ENCODE assay signal across 8 cellular contexts in genomic region chr12:2691340-2692111, GRCh38.
A peak's percentile ranks its signal among the peaks of the same experiment; 100 is the strongest.
DNase-seq lines count a peak whose midpoint lies in the region; ATAC-seq and TF ChIP-seq lines count a peak whose summit lies in the region.

No MANE protein-coding gene starts in this region.

- WGBS in prostate gland = 24% methylated on average over 61 of the region's 63 CpGs
- WGBS in aorta, 2 donors = 72 to 76% methylated on average over 54 to 63 of the region's 63 CpGs

- CTCF ChIA-PET in CD4-positive, alpha-beta memory T cell (lab: Charles Lee; ENCODE audit: partially characterized antibody) = interaction anchor here (0.6 to 3.4 kb wide), 8 partner anchors 8 to 657 kb away, joined by 3 to 33 read pairs (median 6); no protein-coding TSS in a partner anchor

- no peaks in the 10 kb centered on the region for H3K9me3 Mint-ChIP-seq in CD4-positive, alpha-beta memory T cell

- H3K4me1 ChIP-seq in CD4-positive, alpha-beta memory T cell (ENCODE audit: insufficient read depth, low read length) = peaks cover 34% of the 10 kb centered on the region
- H3K4me1 ChIP-seq in prostate gland (replicated peaks) = no peaks in the 10 kb centered on the region
- H3K4me1 ChIP-seq in aorta (ENCODE audit: control insufficient read depth in 1 of 2, insufficient read depth in 2 of 2, low read length in 2 of 2) = no peaks in the 10 kb centered on the region

- H3K36me3 ChIP-seq in CD4-positive, alpha-beta memory T cell (ENCODE audit: insufficient read depth, low read length) = no peaks in the 10 kb centered on the region
- H3K36me3 ChIP-seq in prostate gland (no peaks in the 10 kb centered on the region), aorta (ENCODE audit: control insufficient read depth in 1 of 2, insufficient read depth in 2 of 2, low read length in 1 of 2) (peaks cover 2 to 6% of the 10 kb centered on the region in 2 donors)

- peak overlapping the region; percentile 84 to 96 (median 95) for H3K27ac Mint-ChIP-seq in CD4-positive, alpha-beta memory T cell

- peak overlapping the region; percentile 11 to 73 for H3K4me3 ChIP-seq in CD4-positive, alpha-beta memory T cell (ENCODE audit: low read length in 2 of 2)
- H3K4me3 ChIP-seq in Jurkat, Clone E6-1 (ENCODE audit: low read length) = peak overlapping the region; percentile 77
- H3K4me3 ChIP-seq in prostate gland = peak overlapping the region; percentile 36 to 39
- H3K4me3 ChIP-seq in aorta (ENCODE audit: low read length in 2 of 2) = no peak overlapping the region

- intact Hi-C loops in CD4-positive, alpha-beta memory T cell (cut with micrococcal nuclease) = loop anchor here (1.0 to 5.0 kb wide), 5 partner anchors 61 to 201 kb away; partner anchors contain the start of genes FKBP4, FOXM1, ITFG2 and RHNO1
- intact Hi-C loops in prostate gland (cut with DNase I) (no loop called here), aorta (cut with DNase I) (no loop called here)

- DNase-seq in CD4-positive, alpha-beta memory T cell = peak; percentile 63 to 68 (median 66)
- peak; percentile 86 for DNase-seq in Jurkat, Clone E6-1 (ENCODE audit: low read depth, low spot score)
- DNase-seq in activated CD4-positive, alpha-beta T cell treated with anti-CD3 and anti-CD28 coated beads, Interleukin-2, amount 50 U/mL, for 4 hours = peak; percentile 7 to 29
- DNase-seq in prostate gland (ENCODE audit: low spot score) (no peak), SKM-1 (lab: John Stamatoyannopoulos, UW; ENCODE audit: unreplicated experiment) (no peak), aorta (no peak)

- peak overlapping the region; percentile 62 for H3K27ac ChIP-seq in CD4-positive, alpha-beta memory T cell (ENCODE audit: low read depth, low read length)
- H3K27ac ChIP-seq in prostate gland = no peak overlapping the region
- no peak overlapping the region for H3K27ac ChIP-seq in aorta (ENCODE audit: low read depth in 1 of 2, low read length in 2 of 2)

- no peaks in the 10 kb centered on the region for H3K27me3 ChIP-seq in CD4-positive, alpha-beta memory T cell (ENCODE audit: insufficient read depth, low read length)
- H3K27me3 ChIP-seq in prostate gland (replicated peaks; ENCODE audit: insufficient read depth) (no peaks in the 10 kb centered on the region), aorta (ENCODE audit: control insufficient read depth in 1 of 2, insufficient read depth in 2 of 2, low read length in 1 of 2) (no peaks in the 10 kb centered on the region)

- peaks cover 0 to 11% of the 10 kb centered on the region in 2 donors for H3K36me3 Mint-ChIP-seq in CD4-positive, alpha-beta memory T cell

- no peak for TF ChIP-seq CTCF in prostate gland (IDR thresholded peaks at IDR 0.05)

- H3K4me1 Mint-ChIP-seq in CD4-positive, alpha-beta memory T cell = peaks cover 24 to 54% (median 38%) of the 10 kb centered on the region in 4 donors

- H3K9me3 ChIP-seq in CD4-positive, alpha-beta memory T cell (ENCODE audit: control insufficient read depth in 1 of 2, low read length in 2 of 2) = no peaks in the 10 kb centered on the region
- H3K9me3 ChIP-seq in prostate gland = no peaks in the 10 kb centered on the region
- H3K9me3 ChIP-seq in aorta (ENCODE audit: control insufficient read depth, low read length) = no peaks in the 10 kb centered on the region

- peak overlapping the region; percentile 95 to 100 (median 98) for H3K4me3 Mint-ChIP-seq in CD4-positive, alpha-beta memory T cell

- ATAC-seq in GM19438 (IDR thresholded peaks at IDR 0.05; ENCODE audit: low read depth, unreplicated experiment) = peak; percentile 78
- peak; percentile 58 for ATAC-seq in esophagus mucosa
- no peak for ATAC-seq in aorta (ENCODE audit: low FRiP score)

- no peak for TF ChIP-seq POLR2A in prostate gland (IDR thresholded peaks at IDR 0.05)

- H3K27me3 Mint-ChIP-seq in CD4-positive, alpha-beta memory T cell = peaks cover 2 to 8% of the 10 kb centered on the region in 2 donors

- POLR2A ChIA-PET in CD4-positive, alpha-beta memory T cell (lab: Charles Lee; ENCODE audit: partially characterized antibody) = interaction anchor here (0.7 to 3.5 kb wide), 12 partner anchors 9 to 197 kb away, joined by 3 to 55 read pairs (median 5); partner anchors contain the start of genes FKBP4, FOXM1, ITFG2 and RHNO1

Comparison
In these comparisons a context has a peak if more than half of its experiments do, and no peak if none do; other contexts are left out.
1. DNase-seq: peak in CD4-positive, alpha-beta memory T cell (5 of 5), Jurkat, Clone E6-1 (single experiment) and activated CD4-positive, alpha-beta T cell treated with anti-CD3 and anti-CD28 coated beads, Interleukin-2, amount 50 U/mL, for 4 hours (2 of 2); none in prostate gland (single experiment), SKM-1 (single experiment) and aorta (0 of 2).
2. H3K4me3 ChIP-seq: peak in CD4-positive, alpha-beta memory T cell (2 of 2), Jurkat, Clone E6-1 (single experiment) and prostate gland (2 of 2); none in aorta (0 of 2).